ENCODE assay signal across 8 cellular contexts in the genomic region with DNA sequence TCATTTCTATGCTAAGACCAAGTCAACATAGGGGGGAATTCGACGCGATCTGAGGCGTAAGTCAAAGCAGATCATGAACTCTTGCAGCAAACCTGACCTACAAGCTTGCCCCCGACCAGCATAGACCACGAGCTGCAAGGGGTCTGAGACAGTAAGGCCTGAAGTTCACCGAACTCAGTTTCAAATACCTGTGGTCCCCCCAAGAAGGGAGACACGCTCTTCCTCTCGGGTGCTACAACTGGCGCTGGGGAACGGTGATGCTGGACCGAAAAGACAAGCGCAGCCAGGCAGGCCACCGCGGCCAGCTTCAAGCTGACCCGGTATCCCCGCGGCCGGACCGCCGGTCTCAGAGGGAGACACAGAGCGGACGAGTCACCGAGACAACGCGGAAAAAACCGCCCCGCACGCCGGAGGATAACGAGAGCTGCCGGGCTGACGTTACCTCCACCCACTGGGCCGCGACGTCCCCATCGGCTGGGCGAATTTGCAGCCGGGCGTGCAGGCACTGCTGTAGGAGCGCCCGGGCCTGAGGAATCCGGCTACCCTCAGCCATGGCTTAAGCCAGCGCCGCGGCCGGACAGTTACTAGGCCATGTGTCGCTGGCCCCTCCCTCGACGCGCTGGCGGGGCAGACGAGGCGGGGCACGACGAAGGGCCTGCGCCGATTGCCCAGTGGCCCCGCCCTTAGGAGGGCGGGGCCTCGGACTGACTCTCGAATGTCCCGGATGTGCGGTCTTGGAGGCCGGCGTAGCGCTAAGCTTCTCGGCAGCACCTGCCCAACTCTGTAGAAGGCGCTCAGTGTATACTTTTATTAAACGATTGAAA. TPM values are rescaled to one million over a fixed set of nuclear protein-coding genes. Genes with fewer than 3 reads are reported as not detected.
DNase-seq lines count a peak whose midpoint lies in the region; ATAC-seq and TF ChIP-seq lines count a peak whose summit lies in the region.

Gene DTD2, minus strand, starts transcription at position 666 of the 824 bp plus-strand sequence. Its CDS starts 113 bp downstream, at position 553.

- H3K36me3 ChIP-seq in SK-N-SH (replicated peaks in 1 of 2; ENCODE audit: control insufficient read depth in 1 of 2, insufficient read depth in 2 of 2, low read length in 1 of 2) (peaks cover 4 to 5% of the 10 kb centered on the region in 2 experiments), gastroesophageal sphincter (peaks cover 2 to 9% of the 10 kb centered on the region in 2 donors), suprapubic skin (peaks cover 10% of the 10 kb centered on the region)

- peak within 1 kb of the TSS; percentile 96 for H3K27ac Mint-ChIP-seq in HFFc6

- peak; percentile 100 for ATAC-seq in gastroesophageal sphincter

- H3K27me3 ChIP-seq in SK-N-SH (ENCODE audit: insufficient read depth) (no peaks in the 10 kb centered on the region), gastroesophageal sphincter (no peaks in the 10 kb centered on the region), suprapubic skin (no peaks in the 10 kb centered on the region)

- TF ChIP-seq RAD21 in SK-N-SH (IDR thresholded peaks at IDR 0.05; ENCODE audit: low read length), result peak; percentile 42; the same call in 1 of the 2 replicates

- TF ChIP-seq POLR2A in gastroesophageal sphincter (IDR thresholded peaks at IDR 0.05), result peak; percentile 72 to 84
- peak in 1 of 2 donors; percentile 67 for TF ChIP-seq POLR2A in suprapubic skin (IDR thresholded peaks at IDR 0.05)

- H3K9ac ChIP-seq in SK-N-SH, result peak within 1 kb of the TSS; percentile 78

- H3K4me3 ChIP-seq in SK-N-SH (ENCODE audit: low read depth in 2 of 2, low read length in 1 of 2), result peak within 1 kb of the TSS; percentile 64 to 77
- peak within 1 kb of the TSS; percentile 51 to 72 for H3K4me3 ChIP-seq in gastroesophageal sphincter
- H3K4me3 ChIP-seq in suprapubic skin, result peak within 1 kb of the TSS; percentile 72

- peak within 1 kb of the TSS; percentile 79 for H3K4me2 ChIP-seq in SK-N-SH

- peak; percentile 89 for DNase-seq in GM04504 (ENCODE audit: low read depth)
- DNase-seq in HFFc6, result peak; percentile 85
- peak; percentile 97 for DNase-seq in NAMALWA (ENCODE audit: low spot score)
- peak; percentile 94 for DNase-seq in SK-N-SH
- peak; percentile 91 for DNase-seq in activated naive CD4-positive, alpha-beta T cell treated with anti-CD3 and anti-CD28 coated beads, Interleukin-2, amount 50 U/mL, for 16 hours
- peak; percentile 66 to 97 (median 93) for DNase-seq in nucleus accumbens (lab: John Stamatoyannopoulos, UW)
- peak; percentile 94 to 95 for DNase-seq in suprapubic skin (ENCODE audit: low spot score in 2 of 2)

- H3K79me2 ChIP-seq in SK-N-SH (ENCODE audit: insufficient read depth), result peaks cover 25% of the 10 kb centered on the region

- POLR2A ChIA-PET in SK-N-SH (lab: Yijun Ruan, JAX), result interaction anchor here (0.6 to 1.8 kb wide), 5 partner anchors 22 to 621 kb away, joined by 3 to 15 read pairs (median 3); partner anchors contain the start of gene HEATR5A

- no peaks in the 10 kb centered on the region for H3F3A ChIP-seq in SK-N-SH (replicated peaks; ENCODE audit: insufficient read depth)

- TF ChIP-seq CTCF in HFFc6 (IDR thresholded peaks at IDR 0.05) (no peak), SK-N-SH (IDR thresholded peaks at IDR 0.05) (no peak), gastroesophageal sphincter (IDR thresholded peaks at IDR 0.05) (peak in 1 of 4 experiments; percentile 25), suprapubic skin (IDR thresholded peaks at IDR 0.05) (no peak)

- H3K4me1 Mint-ChIP-seq in HFFc6 (ENCODE audit: low read depth), result peaks cover 50% of the 10 kb centered on the region

- H4K20me1 ChIP-seq in SK-N-SH (ENCODE audit: insufficient read depth), result no peaks in the 10 kb centered on the region

- H3K36me3 Mint-ChIP-seq in HFFc6 (ENCODE audit: low read depth), result peaks cover 4% of the 10 kb centered on the region; the same call in 1 of the 2 replicates

- H3K9me3 ChIP-seq in SK-N-SH (no peaks in the 10 kb centered on the region), gastroesophageal sphincter (no peaks in the 10 kb centered on the region), suprapubic skin (no peaks in the 10 kb centered on the region)

- no peaks in the 10 kb centered on the region for H3K9me2 ChIP-seq in SK-N-SH

- TF ChIP-seq EP300 in SK-N-SH (IDR thresholded peaks at IDR 0.05; ENCODE audit: borderline replicate concordance in 1 of 2, low read depth in 1 of 2, low read length in 1 of 2) (no peak), gastroesophageal sphincter (IDR thresholded peaks at IDR 0.05) (no peak), suprapubic skin (IDR thresholded peaks at IDR 0.05) (no peak)

- H3K27ac ChIP-seq in SK-N-SH (ENCODE audit: low read depth in 2 of 2, low read length in 1 of 2) (peak within 1 kb of the TSS; percentile 77 to 92), gastroesophageal sphincter (peak within 1 kb of the TSS; percentile 52 to 94 (median 92)), suprapubic skin (peak within 1 kb of the TSS; percentile 89)

- no peaks in the 10 kb centered on the region for H3K9me3 Mint-ChIP-seq in HFFc6

- H3K4me3 Mint-ChIP-seq in HFFc6, result peak within 1 kb of the TSS; percentile 98

- H3K4me1 ChIP-seq in SK-N-SH (ENCODE audit: control insufficient read depth in 1 of 2, insufficient read depth in 2 of 2, low read depth in 1 of 2, low read length in 1 of 2), result peaks cover 12 to 13% of the 10 kb centered on the region in 2 experiments; a peak in 2 of 4 replicates
- H3K4me1 ChIP-seq in gastroesophageal sphincter, result peaks cover 0 to 37% (median 2%) of the 10 kb centered on the region in 3 donors
- peaks cover 29% of the 10 kb centered on the region for H3K4me1 ChIP-seq in suprapubic skin

- no peaks in the 10 kb centered on the region; the same call in 1 of the 2 replicates for H3K27me3 Mint-ChIP-seq in HFFc6 (ENCODE audit: insufficient read depth)

- WGBS in SK-N-SH (ENCODE audit: low lambda C conversion rate), result 5% methylated on average over 40 of the region's 70 CpGs
- 0 to 2% methylated on average over 9 to 12 of the region's 70 CpGs for WGBS in gastroesophageal sphincter (ENCODE audit: low coverage in 1 of 2), 2 donors
- 1% methylated on average over 19 of the region's 70 CpGs for WGBS in suprapubic skin

- CTCF ChIA-PET in SK-N-SH (lab: Yijun Ruan, JAX), result interaction anchor here (0.7 to 1.9 kb wide), 8 partner anchors 23 to 1080 kb away, joined by 3 to 5 read pairs (median 3); partner anchors contain the start of genes HEATR5A and HECTD1

- peak within 1 kb of the TSS; percentile 97 for H2AFZ ChIP-seq in SK-N-SH (ENCODE audit: low read depth)

TF ChIP-seq in SK-N-SH, 30 proteins besides CTCF, POLR2A, EP300 and RAD21 (continues in another document):
- no peak for TF ChIP-seq JUND (IDR thresholded peaks at IDR 0.05)
- TF ChIP-seq POLR2AphosphoS5 (IDR thresholded peaks at IDR 0.05; ENCODE audit: low read depth, low read length), result peak; percentile 90
- TF ChIP-seq FOXJ3 (CRISPR knock-in tag; IDR thresholded peaks at IDR 0.05), result 0 out of 2 replicates have a peak, but pooled peaks have one; percentile 51
- no peak for TF ChIP-seq FOSL2 (IDR thresholded peaks at IDR 0.05; ENCODE audit: borderline replicate concordance, low read depth)
- TF ChIP-seq SMC3 (IDR thresholded peaks at IDR 0.05; ENCODE audit: low read depth, low read length), result no peak
- TF ChIP-seq CHD2 (IDR thresholded peaks at IDR 0.05; ENCODE audit: low read length, partially characterized antibody), result peak; percentile 28
- TF ChIP-seq MXI1 (IDR thresholded peaks at IDR 0.05; ENCODE audit: low read depth, low read length), result peak; percentile 92
- TF ChIP-seq ELF1 (IDR thresholded peaks at IDR 0.05), result no peak
- TF ChIP-seq GATA2 (CRISPR knock-in tag; IDR thresholded peaks at IDR 0.05), result no peak
- peak; percentile 7; the same call in 1 of the 2 replicates for TF ChIP-seq RCOR1 (IDR thresholded peaks at IDR 0.05; ENCODE audit: low read length)
- no peak for TF ChIP-seq NFIC (IDR thresholded peaks at IDR 0.05; ENCODE audit: borderline replicate concordance)
- no peak for TF ChIP-seq TEAD4 (IDR thresholded peaks at IDR 0.05; ENCODE audit: borderline replicate concordance, insufficient read depth)
- TF ChIP-seq, protein P1, sequence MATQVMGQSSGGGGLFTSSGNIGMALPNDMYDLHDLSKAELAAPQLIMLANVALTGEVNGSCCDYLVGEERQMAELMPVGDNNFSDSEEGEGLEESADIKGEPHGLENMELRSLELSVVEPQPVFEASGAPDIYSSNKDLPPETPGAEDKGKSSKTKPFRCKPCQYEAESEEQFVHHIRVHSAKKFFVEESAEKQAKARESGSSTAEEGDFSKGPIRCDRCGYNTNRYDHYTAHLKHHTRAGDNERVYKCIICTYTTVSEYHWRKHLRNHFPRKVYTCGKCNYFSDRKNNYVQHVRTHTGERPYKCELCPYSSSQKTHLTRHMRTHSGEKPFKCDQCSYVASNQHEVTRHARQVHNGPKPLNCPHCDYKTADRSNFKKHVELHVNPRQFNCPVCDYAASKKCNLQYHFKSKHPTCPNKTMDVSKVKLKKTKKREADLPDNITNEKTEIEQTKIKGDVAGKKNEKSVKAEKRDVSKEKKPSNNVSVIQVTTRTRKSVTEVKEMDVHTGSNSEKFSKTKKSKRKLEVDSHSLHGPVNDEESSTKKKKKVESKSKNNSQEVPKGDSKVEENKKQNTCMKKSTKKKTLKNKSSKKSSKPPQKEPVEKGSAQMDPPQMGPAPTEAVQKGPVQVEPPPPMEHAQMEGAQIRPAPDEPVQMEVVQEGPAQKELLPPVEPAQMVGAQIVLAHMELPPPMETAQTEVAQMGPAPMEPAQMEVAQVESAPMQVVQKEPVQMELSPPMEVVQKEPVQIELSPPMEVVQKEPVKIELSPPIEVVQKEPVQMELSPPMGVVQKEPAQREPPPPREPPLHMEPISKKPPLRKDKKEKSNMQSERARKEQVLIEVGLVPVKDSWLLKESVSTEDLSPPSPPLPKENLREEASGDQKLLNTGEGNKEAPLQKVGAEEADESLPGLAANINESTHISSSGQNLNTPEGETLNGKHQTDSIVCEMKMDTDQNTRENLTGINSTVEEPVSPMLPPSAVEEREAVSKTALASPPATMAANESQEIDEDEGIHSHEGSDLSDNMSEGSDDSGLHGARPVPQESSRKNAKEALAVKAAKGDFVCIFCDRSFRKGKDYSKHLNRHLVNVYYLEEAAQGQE (IDR thresholded peaks at IDR 0.05; ENCODE audit: low read depth, low read length), result no peak
- no peak for TF ChIP-seq TCF12 (IDR thresholded peaks at IDR 0.05)
- TF ChIP-seq YY1 (IDR thresholded peaks at IDR 0.05; ENCODE audit: low read depth), result no peak
- no peak for TF ChIP-seq FOXM1 (IDR thresholded peaks at IDR 0.05; ENCODE audit: low read depth)
- peak; percentile 86 for TF ChIP-seq TAF1 (IDR thresholded peaks at IDR 0.05; ENCODE audit: borderline replicate concordance, low read depth, low read length)
- no peak for TF ChIP-seq EZH2phosphoT487 (IDR thresholded peaks at IDR 0.05; ENCODE audit: borderline replicate concordance, low read depth)

RNA-seq across cellular contexts. Expression of gene DTD2, which starts in this region (rescaled TPM):
- total RNA-seq in HFFc6 (2021; fragmentation: NEBNext Ultra II Directional; extraction: Animal tissue kit (Norgen Biotek cat#: 25700)), result 10 to 100 TPM; 24.8 to 31.3 (median 29.0) TPM
- 10.5 and 14.7 TPM in 2 replicates for polyA plus RNA-seq in SK-N-SH (2012; rRNA removed)
- polyA plus RNA-seq in SK-N-SH (2012; cell fraction: cytosol; rRNA removed), result 15.3 and 16.6 TPM in 2 replicates
- polyA plus RNA-seq in SK-N-SH (2012; cell fraction: nucleus; rRNA removed), result 5.4 and 5.5 TPM in 2 replicates
- total RNA-seq in gastroesophageal sphincter, result 10 to 100 TPM; 21.3 to 31.1 (median 28.1) TPM
- total RNA-seq in suprapubic skin, result 10 to 100 TPM; 21.4 to 34.9 (median 24.8) TPM

Comparison
In these comparisons a context has a peak if more than half of its experiments do, and no peak if none do; other contexts are left out.
1. Peak in every context shown above with its lines: DNase-seq, ATAC-seq, H3K4me3 ChIP-seq and H3K27ac ChIP-seq.